In the genomic region with DNA sequence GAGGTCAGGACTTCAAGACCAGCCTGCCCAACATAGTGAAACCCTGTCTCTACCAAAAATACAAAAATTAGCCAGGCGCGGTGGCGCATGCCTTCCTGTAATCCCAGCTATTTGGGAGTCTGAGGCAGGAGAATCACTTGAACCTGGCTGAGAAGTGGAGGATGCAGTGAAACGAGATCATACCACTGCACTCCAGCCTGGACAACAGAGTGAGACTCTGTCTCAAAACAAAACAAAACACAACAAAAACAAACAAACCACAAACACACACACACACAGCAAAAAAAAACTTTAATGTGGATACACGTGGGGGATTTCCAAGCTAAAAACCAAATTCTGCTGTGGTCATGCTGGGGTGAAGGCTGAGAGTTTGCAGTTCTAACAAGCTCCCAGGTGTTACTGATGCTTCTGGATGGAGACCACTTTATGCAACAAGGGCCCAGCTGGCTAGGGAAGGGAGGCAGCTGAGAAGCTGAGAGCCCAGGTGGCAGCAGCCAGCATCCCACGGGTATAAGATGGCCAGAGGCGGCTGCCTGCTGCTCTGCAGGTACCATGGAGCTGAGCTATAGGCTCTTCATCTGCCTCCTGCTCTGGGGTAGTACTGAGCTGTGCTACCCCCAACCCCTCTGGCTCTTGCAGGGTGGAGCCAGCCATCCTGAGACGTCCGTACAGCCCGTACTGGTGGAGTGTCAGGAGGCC, we compare ENCODE assay signal across 9 cellular contexts. TPM values are rescaled to one million over a fixed set of nuclear protein-coding genes. Genes with fewer than 3 reads are reported as not detected.
DNase-seq lines count a peak whose midpoint lies in the region; ATAC-seq and TF ChIP-seq lines count a peak whose summit lies in the region.
"Had no signal": no experiment of that assay in that cellular context is flagged by ENCODE, and none has a peak within 500 bp of the region (broad histone marks: within the 10 kb centered on the region; RNA-seq: fewer than 3 reads in every experiment).

A gene (plus strand): TSS at position 538 of the 699 bp plus-strand sequence. CDS start 15 bp downstream, at position 553.

- H3K27me3 ChIP-seq in WERI-Rb-1 (ENCODE audit: insufficient read depth, low read depth, severe bottlenecking) = no peaks in the 10 kb centered on the region

- H3K9me3 Mint-ChIP-seq in nephron progenitor cell = no peaks in the 10 kb centered on the region
- H3K9me3 Mint-ChIP-seq: naive B cell had no signal

- H3K4me3 ChIP-seq in WERI-Rb-1 (ENCODE audit: low read depth, low read length) = no peak within 1 kb of the TSS; the same call in 1 of the 2 replicates

- no peak for DNase-seq in T-helper 17 cell
- DNase-seq in nephron progenitor cell = no peak
- no peak for DNase-seq in WERI-Rb-1
- DNase-seq in NCI-H128 (lab: John Stamatoyannopoulos, UW; ENCODE audit: unreplicated experiment) = no peak
- DNase-seq: naive B cell had no signal

- TF ChIP-seq CTCF in nephron progenitor cell (IDR thresholded peaks at IDR 0.05) (no peak), WERI-Rb-1 (IDR thresholded peaks at IDR 0.05; ENCODE audit: low read depth, low read length) (no peak)

- H3K4me1 Mint-ChIP-seq in T-helper 17 cell = peaks cover 15% of the 10 kb centered on the region
- peaks cover 17% of the 10 kb centered on the region for H3K4me1 Mint-ChIP-seq in nephron progenitor cell

- H3K9me3 ChIP-seq in T-helper 17 cell (ENCODE audit: control insufficient read depth, low read length, poor library complexity, severe bottlenecking) (no peaks in the 10 kb centered on the region), WERI-Rb-1 (ENCODE audit: severe bottlenecking) (peaks cover 3% of the 10 kb centered on the region)

- H3K4me3 Mint-ChIP-seq in T-helper 17 cell = no peak within 1 kb of the TSS
- H3K4me3 Mint-ChIP-seq in nephron progenitor cell = peak within 1 kb of the TSS; percentile 8
- H3K4me3 Mint-ChIP-seq: naive B cell had no signal

- peaks cover 7% of the 10 kb centered on the region for H3K27me3 Mint-ChIP-seq in T-helper 17 cell
- H3K27me3 Mint-ChIP-seq in nephron progenitor cell (ENCODE audit: low read depth, poor library complexity) = peaks cover 17% of the 10 kb centered on the region

- peak; percentile 73 for ATAC-seq in GM18520 (IDR thresholded peaks at IDR 0.05; ENCODE audit: unreplicated experiment)
- peak; percentile 90 for ATAC-seq in HG02798 (IDR thresholded peaks at IDR 0.05; ENCODE audit: poor library complexity, unreplicated experiment)
- ATAC-seq in T-helper 17 cell = peak; percentile 75
- no peak for ATAC-seq in HG03097 (IDR thresholded peaks at IDR 0.05; ENCODE audit: low FRiP score, unreplicated experiment)
- no peak for ATAC-seq in HG02763 (IDR thresholded peaks at IDR 0.05; ENCODE audit: unreplicated experiment)

- H3K36me3 Mint-ChIP-seq in T-helper 17 cell (ENCODE audit: low read depth) = no peaks in the 10 kb centered on the region
- H3K36me3 Mint-ChIP-seq in nephron progenitor cell (ENCODE audit: low read depth) = no peaks in the 10 kb centered on the region
- H3K36me3 Mint-ChIP-seq: naive B cell had no signal

- H3K27ac Mint-ChIP-seq in T-helper 17 cell (peak within 1 kb of the TSS; percentile 6), nephron progenitor cell (peak within 1 kb of the TSS; percentile 78)

- H3K27ac ChIP-seq in WERI-Rb-1 = no peak within 1 kb of the TSS

- H3K36me3 ChIP-seq in WERI-Rb-1 = no peaks in the 10 kb centered on the region

RNA-seq across cellular contexts. Expression of the gene that starts here (rescaled TPM):
- 1 to 10 TPM; 6.1 to 9.9 TPM for total RNA-seq in T-helper 17 cell

Comparison
In these comparisons a context has a peak if more than half of its experiments do, and no peak if none do; other contexts are left out.
1. ATAC-seq: peak in GM18520 (single experiment), HG02798 (single experiment) and T-helper 17 cell (single experiment); none in HG03097 (single experiment) and HG02763 (single experiment).